ENCODE assay signal across 27 cellular contexts in genomic region chr11:78981153-78981552, GRCh38.
"Had no signal": no experiment of that assay in that cellular context is flagged by ENCODE, and none has a peak within 500 bp of the region (broad histone marks: within the 10 kb centered on the region; RNA-seq: fewer than 3 reads in every experiment).

No MANE protein-coding gene starts in this region.

- H3K27me3 ChIP-seq: left lung, pancreas, right lobe of liver, suprapubic skin, tibial artery, upper lobe of right lung had no signal

- H3K4me1 ChIP-seq: heart left ventricle, left lung, pancreas, prostate gland, suprapubic skin, tibial artery, upper lobe of right lung had no signal

- H3K4me3 ChIP-seq: heart left ventricle, left lung, lung, mucosa of descending colon, pancreas, prostate gland, right lobe of liver, skin epidermis, suprapubic skin, thoracic aorta, tibial artery, upper lobe of right lung had no signal

- DNase-seq: heart left ventricle; hypothalamus; immature natural killer cell; kidney; left colon; left lung; mesendoderm; midbrain; mucosa of descending colon; naive thymus-derived CD4-positive, alpha-beta T cell; pancreas; posterior cingulate gyrus; right lobe of liver; stimulated activated CD4-positive, alpha-beta T cell treated with anti-CD3 and anti-CD28 coated beads, Interleukin-12 subunit alpha, Interleukin-12 subunit beta, amount 100 ng/mL, for 4 hours; stimulated activated CD4-positive, alpha-beta T cell treated with anti-CD3 and anti-CD28 coated beads, Interleukin-15, amount 100 ng/mL, for 24 hours; stimulated activated CD4-positive, alpha-beta T cell treated with anti-CD3 and anti-CD28 coated beads, Interleukin-2, amount 100 ng/mL, for 24 hours; stimulated activated CD4-positive, alpha-beta T cell treated with anti-CD3 and anti-CD28 coated beads, Interleukin-4, amount 100 ng/mL, for 1 hour; stimulated activated naive B cell treated with anti-CD40 and anti-IgM and Interleukin-4, amounts not matched to agents 10 μg/mL and 1 μg/mL and 100 μg/mL, for 72 hours; tibial artery; trophoblast cell; upper lobe of right lung had no signal

- H3K36me3 ChIP-seq: heart left ventricle, left lung, pancreas, prostate gland, right lobe of liver, suprapubic skin, thoracic aorta, tibial artery, upper lobe of right lung had no signal

- H3K27ac ChIP-seq: heart left ventricle, left lung, pancreas, prostate gland, right lobe of liver, skin epidermis, suprapubic skin, thoracic aorta, tibial artery, upper lobe of right lung had no signal

- H3K9me3 ChIP-seq: mucosa of descending colon, pancreas, prostate gland, right lobe of liver, suprapubic skin, thoracic aorta, tibial artery, upper lobe of right lung had no signal

- ATAC-seq: heart left ventricle; left colon; left lung; mucosa of descending colon; naive thymus-derived CD4-positive, alpha-beta T cell; natural killer cell treated with Interleukin-12 subunit alpha and Interleukin-12 subunit beta and Interleukin-15 and Interleukin-18, amount 100 ng/mL, for 72 hours; pancreas; right lobe of liver; stimulated activated naive B cell treated with anti-CD40 and anti-IgM and Interleukin-4, amounts not matched to agents 10 μg/mL and 1 μg/mL and 100 μg/mL, for 72 hours; upper lobe of right lung had no signal
